25 cellular contexts compared by ENCODE assay signal in genomic region chr2:1784087-1784486, GRCh38. TPM values are rescaled to one million over a fixed set of nuclear protein-coding genes. Genes with fewer than 3 reads are reported as not detected.
A peak's percentile ranks its signal among the peaks of the same experiment; 100 is the strongest.
DNase-seq lines count a peak whose midpoint lies in the region; TF ChIP-seq lines count a peak whose summit lies in the region.
"Had no signal": no experiment of that assay in that cellular context is flagged by ENCODE, and none has a peak within 500 bp of the region (broad histone marks: within the 10 kb centered on the region; RNA-seq: fewer than 3 reads in every experiment).

No MANE protein-coding gene starts in this region.

- no peaks in the 10 kb centered on the region for H3K27me3 ChIP-seq in Loucy (ENCODE audit: insufficient read depth, low read length, poor library complexity, severe bottlenecking)
- peaks cover 0 to 26% (median 0%) of the 10 kb centered on the region in 3 donors for H3K27me3 ChIP-seq in stomach
- H3K27me3 ChIP-seq: right lobe of liver had no signal

- H3K9ac ChIP-seq in Loucy (ENCODE audit: low read depth, low read length, poor library complexity, severe bottlenecking) = peak overlapping the region; percentile 59

- H3K36me3 ChIP-seq in Loucy (ENCODE audit: insufficient read depth, low read length) (no peaks in the 10 kb centered on the region), stomach (no peaks in the 10 kb centered on the region)
- H3K36me3 ChIP-seq: right lobe of liver, tibial nerve had no signal

- TF ChIP-seq CTCF in Loucy (conservative IDR thresholded peaks at IDR 0.05; ENCODE audit: low read length) (no peak), foreskin fibroblast (IDR thresholded peaks at IDR 0.05; ENCODE audit: low read depth, low read length) (no peak), stomach (IDR thresholded peaks at IDR 0.05) (no peak)

- peak overlapping the region; percentile 28 for H3K4me3 ChIP-seq in Loucy (ENCODE audit: low read length, poor library complexity, severe bottlenecking)
- no peak overlapping the region for H3K4me3 ChIP-seq in foreskin fibroblast (ENCODE audit: low read depth in 1 of 2, low read length in 2 of 2)
- H3K4me3 ChIP-seq in stomach = no peak overlapping the region
- H3K4me3 ChIP-seq: mucosa of descending colon, right lobe of liver, tibial nerve had no signal

- H3K27ac Mint-ChIP-seq in activated naive CD8-positive, alpha-beta T cell = peak overlapping the region; percentile 58
- no peak overlapping the region for H3K27ac Mint-ChIP-seq in activated naive CD8-positive, alpha-beta T cell treated with anti-CD3 and anti-CD28 coated beads for 36 hours
- H3K27ac Mint-ChIP-seq: CD4-positive, alpha-beta T cell; stimulated activated naive CD8-positive, alpha-beta T cell treated with anti-CD3 and anti-CD28 coated beads, Interleukin-15, Interleukin-2, amounts not matched to agents 100 ng/mL and 50 ng/mL, for 24 hours had no signal

- no peaks in the 10 kb centered on the region for H4K20me1 ChIP-seq in Loucy (ENCODE audit: insufficient read depth, low read length, poor library complexity, severe bottlenecking)

- no peaks in the 10 kb centered on the region for H3K9me3 Mint-ChIP-seq in activated naive CD8-positive, alpha-beta T cell (ENCODE audit: low read depth)
- H3K9me3 Mint-ChIP-seq in activated naive CD8-positive, alpha-beta T cell treated with anti-CD3 and anti-CD28 coated beads for 36 hours = no peaks in the 10 kb centered on the region
- H3K9me3 Mint-ChIP-seq: CD4-positive, alpha-beta T cell; neural crest cell; stimulated activated naive CD8-positive, alpha-beta T cell treated with anti-CD3 and anti-CD28 coated beads, Interleukin-15, Interleukin-2, amounts not matched to agents 100 ng/mL and 50 ng/mL, for 24 hours had no signal

- no peak overlapping the region for H3K4me3 Mint-ChIP-seq in activated naive CD8-positive, alpha-beta T cell
- H3K4me3 Mint-ChIP-seq in activated naive CD8-positive, alpha-beta T cell treated with anti-CD3 and anti-CD28 coated beads for 36 hours = no peak overlapping the region
- H3K4me3 Mint-ChIP-seq: CD4-positive, alpha-beta T cell; neural crest cell; stimulated activated naive CD8-positive, alpha-beta T cell treated with anti-CD3 and anti-CD28 coated beads, Interleukin-15, Interleukin-2, amounts not matched to agents 100 ng/mL and 50 ng/mL, for 24 hours had no signal

- no peak for TF ChIP-seq EP300 in stomach (IDR thresholded peaks at IDR 0.05)

- no peaks in the 10 kb centered on the region for H3K79me2 ChIP-seq in Loucy (ENCODE audit: insufficient read depth, low read length)

- H2AFZ ChIP-seq in Loucy (ENCODE audit: low read length) = no peak overlapping the region

- H3K27me3 Mint-ChIP-seq in activated naive CD8-positive, alpha-beta T cell = peaks cover 2% of the 10 kb centered on the region
- peaks cover 7% of the 10 kb centered on the region for H3K27me3 Mint-ChIP-seq in activated naive CD8-positive, alpha-beta T cell treated with anti-CD3 and anti-CD28 coated beads for 36 hours
- H3K27me3 Mint-ChIP-seq: stimulated activated naive CD8-positive, alpha-beta T cell treated with anti-CD3 and anti-CD28 coated beads, Interleukin-15, Interleukin-2, amounts not matched to agents 100 ng/mL and 50 ng/mL, for 24 hours had no signal

- TF ChIP-seq POLR2A in stomach (IDR thresholded peaks at IDR 0.05) = no peak

- H3K4me2 ChIP-seq in Loucy (ENCODE audit: low read depth, low read length, poor library complexity, severe bottlenecking) = peak overlapping the region; percentile 47

- peaks cover 36% of the 10 kb centered on the region for H3K4me1 Mint-ChIP-seq in activated naive CD8-positive, alpha-beta T cell (ENCODE audit: low read depth)
- peaks cover 22% of the 10 kb centered on the region for H3K4me1 Mint-ChIP-seq in activated naive CD8-positive, alpha-beta T cell treated with anti-CD3 and anti-CD28 coated beads for 36 hours
- H3K4me1 Mint-ChIP-seq: neural crest cell had no signal

- H3K36me3 Mint-ChIP-seq in activated naive CD8-positive, alpha-beta T cell = no peaks in the 10 kb centered on the region
- no peaks in the 10 kb centered on the region for H3K36me3 Mint-ChIP-seq in activated naive CD8-positive, alpha-beta T cell treated with anti-CD3 and anti-CD28 coated beads for 36 hours

- intact Hi-C loops in stomach (cut with DNase I; ENCODE audit: low total_unique reads) = no loop called here

- no peaks in the 10 kb centered on the region for H3K9me3 ChIP-seq in Loucy (ENCODE audit: insufficient read depth, low read depth, low read length)
- no peaks in the 10 kb centered on the region for H3K9me3 ChIP-seq in stomach
- H3K9me3 ChIP-seq: mucosa of descending colon, right lobe of liver, tibial nerve had no signal

- no peak for DNase-seq in activated naive CD8-positive, alpha-beta T cell treated with anti-CD3 and anti-CD28 coated beads for 36 hours
- DNase-seq in foreskin fibroblast (peak; percentile 21 to 52), stomach (peak; percentile 23), kidney tubule cell (ENCODE audit: low spot score) (no peak), C1 segment of cervical spinal cord (lab: John Stamatoyannopoulos, UW) (no peak)
- DNase-seq in activated CD4-positive, alpha-beta T cell treated with anti-CD3 and anti-CD28 coated beads, Interleukin-2, amount 50 U/mL, for 48 hours = no peak
- DNase-seq: ACHN; activated CD4-positive, alpha-beta T cell treated with anti-CD3 and anti-CD28 coated beads, Interleukin-2, amount 50 U/mL, for 1 hour; activated naive CD4-positive, alpha-beta T cell; CD4-positive, alpha-beta T cell; EL; mucosa of descending colon; NCI-H1105 treated with DMSO at 0.1 percent for 48 hours; NCI-H2029; NCI-H69; posterior cingulate gyrus; stimulated activated CD4-positive, alpha-beta T cell treated with anti-CD3 and anti-CD28 coated beads, Interleukin-15, amount 100 ng/mL, for 24 hours; T-helper 9 cell had no signal

- H3K27ac ChIP-seq in stomach = no peak overlapping the region
- H3K27ac ChIP-seq: right lobe of liver, RWPE1, tibial nerve had no signal

- 46 to 67% (median 60%) methylated on average over 20 to 21 of the region's 21 CpGs for WGBS in stomach, 5 donors

- no peaks in the 10 kb centered on the region for H3K9me2 ChIP-seq in Loucy (replicated peaks; ENCODE audit: low read depth, low read length)

- H3K4me1 ChIP-seq in Loucy (ENCODE audit: insufficient read depth, low read length, poor library complexity, severe bottlenecking) (peaks cover 61% of the 10 kb centered on the region), stomach (no peaks in the 10 kb centered on the region)
- H3K4me1 ChIP-seq: right lobe of liver, tibial nerve had no signal

- no peaks in the 10 kb centered on the region for H3F3A ChIP-seq in Loucy (ENCODE audit: low read depth)

RNA-seq across cellular contexts. Expression of gene PXDN, which starts 39.8 kb away (rescaled TPM):
- total RNA-seq in activated naive CD8-positive, alpha-beta T cell treated with anti-CD3 and anti-CD28 coated beads for 36 hours = 1 to 10 TPM; 1.8 to 2.1 TPM
- total RNA-seq in stomach = 10 to 100 TPM; 24.9 to 71.6 (median 42.0) TPM
- polyA plus RNA-seq in stomach = 1 to 10 TPM; 3.3 to 8.0 (median 5.0) TPM

Comparison
In these comparisons a context has a peak if more than half of its experiments do, and no peak if none do; other contexts are left out.
1. DNase-seq: peak in foreskin fibroblast (2 of 2) and stomach (single experiment); none in activated naive CD8-positive, alpha-beta T cell treated with anti-CD3 and anti-CD28 coated beads for 36 hours (single experiment), activated CD4-positive, alpha-beta T cell treated with anti-CD3 and anti-CD28 coated beads, Interleukin-2, amount 50 U/mL, for 48 hours (0 of 2), kidney tubule cell (single experiment) and C1 segment of cervical spinal cord (0 of 14).
2. RNA of gene PXDN, which starts 39.8 kb away (total RNA-seq): 24.9 to 71.6 TPM in stomach; 1.8 to 2.1 TPM in activated naive CD8-positive, alpha-beta T cell treated with anti-CD3 and anti-CD28 coated beads for 36 hours; every median in the first group is over 4 times any median in the second.